25 cellular contexts compared by ENCODE assay signal in the genomic region with DNA sequence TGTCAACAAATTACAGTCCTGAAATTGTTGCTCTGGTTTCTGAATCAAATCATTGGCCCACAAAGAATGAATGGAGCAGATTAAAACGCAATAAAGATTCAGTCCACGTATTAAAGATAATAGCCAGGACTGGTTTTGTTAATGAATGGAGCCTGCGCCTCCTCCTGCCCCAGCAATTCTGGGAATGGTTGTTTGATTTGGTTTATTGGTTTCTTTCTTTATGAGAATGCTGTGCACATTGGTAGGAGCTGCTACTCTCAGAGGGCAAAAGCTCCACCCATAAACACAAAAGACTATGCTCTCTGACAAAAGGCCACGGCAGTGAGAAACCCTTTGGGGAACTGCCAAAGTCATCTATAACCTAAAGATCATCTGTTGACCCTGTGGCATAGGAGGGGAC.
"Had no signal": no experiment of that assay in that cellular context is flagged by ENCODE, and none has a peak within 500 bp of the region (broad histone marks: within the 10 kb centered on the region; RNA-seq: fewer than 3 reads in every experiment).

No MANE protein-coding gene starts in this region.

- ATAC-seq: effector memory CD8-positive, alpha-beta T cell; esophagus mucosa; foreskin keratinocyte; gastroesophageal sphincter; heart left ventricle; left lung; left ventricle myocardium superior; lower lobe of right lung; mucosa of descending colon had no signal

- H3K27ac ChIP-seq: colonic mucosa, epithelial cell of prostate, foreskin keratinocyte, gastroesophageal sphincter, heart left ventricle, hepatocyte, left lung, lower lobe of right lung had no signal

- DNase-seq: colonic mucosa; cortex of kidney; effector CD8-positive, alpha-beta T cell; effector memory CD8-positive, alpha-beta T cell; endodermal cell; erythroblast; foreskin keratinocyte; heart left ventricle; hypothalamus; immature natural killer cell; islet precursor cell; kidney; kidney glomerular epithelial cell; left lung; left ventricle myocardium superior; lower lobe of right lung; mesenchymal stem cell; mucosa of descending colon; naive B cell had no signal

- FAIRE-seq: endometrium, frontal cortex, kidney had no signal

- H3K4me3 ChIP-seq: colonic mucosa, gastroesophageal sphincter, heart left ventricle, hepatocyte, left lung, lower lobe of right lung, mucosa of descending colon had no signal

- H3K9me3 ChIP-seq: colonic mucosa, gastroesophageal sphincter, heart left ventricle, left lung, lower lobe of right lung, mucosa of descending colon had no signal

- H3K4me1 ChIP-seq: colonic mucosa, foreskin keratinocyte, left lung, lower lobe of right lung had no signal

- H3K36me3 ChIP-seq: colonic mucosa, gastroesophageal sphincter, heart left ventricle, left lung, lower lobe of right lung had no signal
